In genomic region chr3:171974986-171975837, GRCh38 we compare ENCODE assay signal across 13 cellular contexts.
DNase-seq lines count a peak whose midpoint lies in the region; ATAC-seq and TF ChIP-seq lines count a peak whose summit lies in the region.
"Had no signal": no experiment of that assay in that cellular context is flagged by ENCODE, and none has a peak within 500 bp of the region (broad histone marks: within the 10 kb centered on the region; RNA-seq: fewer than 3 reads in every experiment).

No MANE protein-coding gene starts in this region.

- H3K4me1 Mint-ChIP-seq in naive thymus-derived CD4-positive, alpha-beta T cell = peaks cover under 1 to 4% (median under 1%) of the 10 kb centered on the region in 7 donors
- H3K4me1 Mint-ChIP-seq in Caco-2 (ENCODE audit: low read depth, unreplicated experiment) = no peaks in the 10 kb centered on the region

- peak overlapping the region in 10 of 11 experiments; percentile 62 to 87 (median 77); a peak in 20 of 22 replicates for H3K27ac ChIP-seq in BLaER1 treated with 17β-estradiol and CSF1 and Interleukin-3, amounts not matched to agents 10 nM and 100 nM
- H3K27ac ChIP-seq in brain microvascular endothelial cell (peak overlapping the region; percentile 21), Peyer's patch (peak overlapping the region in 1 of 4 donors; percentile 5)
- no peak overlapping the region for H3K27ac ChIP-seq in naive thymus-derived CD4-positive, alpha-beta T cell (ENCODE audit: low read depth, low read length)

- H4K20me1 ChIP-seq in BLaER1 treated with 17β-estradiol and CSF1 and Interleukin-3, amounts not matched to agents 10 nM and 100 nM = no peaks in the 10 kb centered on the region

- BruUV-seq in Caco-2 (replicated peaks; lab: Mats Ljungman, UMichigan) = no TSS peak

- POLR2A ChIA-PET in naive thymus-derived CD4-positive, alpha-beta T cell (lab: Charles Lee) = interaction anchor here (0.6 kb wide), 1 partner anchor 36 kb away, joined by 3 read pairs; no protein-coding TSS in a partner anchor
- POLR2A ChIA-PET in Caco-2 (lab: Charles Lee) = no interaction called here

- peak overlapping the region; percentile 69 to 87 (median 78) for H3K4me2 ChIP-seq in BLaER1 treated with 17β-estradiol and CSF1 and Interleukin-3, amounts not matched to agents 10 nM and 100 nM

- DNase-seq in NB4 (ENCODE audit: low read depth) (peak; percentile 97), brain microvascular endothelial cell (peak; percentile 65), DMS53 treated with DMSO at 0.1 percent for 48 hours (lab: John Stamatoyannopoulos, UW; ENCODE audit: unreplicated experiment) (no peak), Caco-2 (no peak), GOT3 (lab: John Stamatoyannopoulos, UW) (no peak), Peyer's patch (no peak)
- no peak for DNase-seq in naive thymus-derived CD4-positive, alpha-beta T cell
- DNase-seq: CD4-positive, CD25-positive, alpha-beta regulatory T cell; effector CD4-positive, alpha-beta T cell; NCI-H2107; ovary had no signal

- H3K9me3 ChIP-seq in BLaER1 treated with 17β-estradiol and CSF1 and Interleukin-3, amounts not matched to agents 10 nM and 100 nM (replicated peaks in 1 of 11) = peaks cover 0 to 12% (median 0%) of the 10 kb centered on the region in 11 experiments; a peak in 4 of 22 replicates
- no peaks in the 10 kb centered on the region for H3K9me3 ChIP-seq in naive thymus-derived CD4-positive, alpha-beta T cell (ENCODE audit: control insufficient read depth in 2 of 3, low read length in 3 of 3)
- no peaks in the 10 kb centered on the region for H3K9me3 ChIP-seq in Caco-2
- no peaks in the 10 kb centered on the region for H3K9me3 ChIP-seq in Peyer's patch
- H3K9me3 ChIP-seq: ovary had no signal

- in situ Hi-C loops in brain microvascular endothelial cell (cut with HindIII; ENCODE audit: low pct_ligation_motif_present, low sequenced_read_pairs) = no loop called here

- peaks cover 43 to 88% (median 72%) of the 10 kb centered on the region in 10 experiments for H3K4me1 ChIP-seq in BLaER1 treated with 17β-estradiol and CSF1 and Interleukin-3, amounts not matched to agents 10 nM and 100 nM
- H3K4me1 ChIP-seq in naive thymus-derived CD4-positive, alpha-beta T cell (ENCODE audit: control insufficient read depth in 2 of 2, insufficient read depth in 2 of 2, low read length in 2 of 2) = peaks cover 0 to under 1% of the 10 kb centered on the region in 2 donors
- H3K4me1 ChIP-seq in Caco-2 (no peaks in the 10 kb centered on the region), Peyer's patch (no peaks in the 10 kb centered on the region)

- H3K27ac Mint-ChIP-seq in naive thymus-derived CD4-positive, alpha-beta T cell = no peak overlapping the region
- H3K27ac Mint-ChIP-seq in Caco-2 (ENCODE audit: unreplicated experiment) = no peak overlapping the region
- H3K27ac Mint-ChIP-seq: CD4-positive, CD25-positive, alpha-beta regulatory T cell had no signal

- no peak for TF ChIP-seq CTCF in NB4 (IDR thresholded peaks at IDR 0.05; ENCODE audit: low read depth, low read length)
- TF ChIP-seq CTCF in brain microvascular endothelial cell (IDR thresholded peaks at IDR 0.05; ENCODE audit: low read depth, low read length, missing control alignments) = no peak
- no peak for TF ChIP-seq CTCF in Caco-2 (IDR thresholded peaks at IDR 0.05; ENCODE audit: insufficient read depth in 1 of 2, low read depth in 1 of 2, low read length in 1 of 2, severe bottlenecking in 1 of 2, unreplicated experiment in 1 of 2)
- TF ChIP-seq CTCF in Peyer's patch (IDR thresholded peaks at IDR 0.05) = no peak

- H3K9ac ChIP-seq in BLaER1 treated with 17β-estradiol and CSF1 and Interleukin-3, amounts not matched to agents 10 nM and 100 nM = peak overlapping the region in 9 of 11 experiments; percentile 21 to 74 (median 63); a peak in 15 of 22 replicates

- H3K4me3 Mint-ChIP-seq in naive thymus-derived CD4-positive, alpha-beta T cell = no peak overlapping the region
- H3K4me3 Mint-ChIP-seq in Caco-2 (ENCODE audit: unreplicated experiment) = no peak overlapping the region
- H3K4me3 Mint-ChIP-seq: CD4-positive, CD25-positive, alpha-beta regulatory T cell had no signal

- intact Hi-C loops in naive thymus-derived CD4-positive, alpha-beta T cell (cut with micrococcal nuclease) = no loop called here
- intact Hi-C loops in Caco-2 (cut with micrococcal nuclease; ENCODE audit: unreplicated experiment) = no loop called here

- H3K36me3 ChIP-seq in BLaER1 treated with 17β-estradiol and CSF1 and Interleukin-3, amounts not matched to agents 10 nM and 100 nM = no peaks in the 10 kb centered on the region
- H3K36me3 ChIP-seq in brain microvascular endothelial cell (replicated peaks) = no peaks in the 10 kb centered on the region
- H3K36me3 ChIP-seq in naive thymus-derived CD4-positive, alpha-beta T cell (ENCODE audit: control insufficient read depth in 2 of 3, insufficient read depth in 3 of 3, low read length in 3 of 3) = no peaks in the 10 kb centered on the region
- no peaks in the 10 kb centered on the region for H3K36me3 ChIP-seq in Caco-2 (ENCODE audit: control insufficient read depth, insufficient read depth, low read length)
- no peaks in the 10 kb centered on the region for H3K36me3 ChIP-seq in Peyer's patch
- H3K36me3 ChIP-seq: ovary had no signal

- no peaks in the 10 kb centered on the region for H3K27me3 Mint-ChIP-seq in naive thymus-derived CD4-positive, alpha-beta T cell
- no peaks in the 10 kb centered on the region for H3K27me3 Mint-ChIP-seq in Caco-2 (ENCODE audit: insufficient read depth, unreplicated experiment)
- H3K27me3 Mint-ChIP-seq: CD4-positive, CD25-positive, alpha-beta regulatory T cell had no signal

- CTCF ChIA-PET in naive thymus-derived CD4-positive, alpha-beta T cell (lab: Charles Lee) = no interaction called here
- CTCF ChIA-PET in Caco-2 (lab: Charles Lee) = no interaction called here

- ATAC-seq in naive thymus-derived CD4-positive, alpha-beta T cell = peak; percentile 45
- ATAC-seq: HepG2 had no signal

- TF ChIP-seq POLR2A in NB4 (IDR thresholded peaks at IDR 0.05; ENCODE audit: extremely low read depth, insufficient read length) (peak; percentile 19), Peyer's patch (IDR thresholded peaks at IDR 0.05) (no peak)

- H3K27me3 ChIP-seq in BLaER1 treated with 17β-estradiol and CSF1 and Interleukin-3, amounts not matched to agents 10 nM and 100 nM = no peaks in the 10 kb centered on the region
- no peaks in the 10 kb centered on the region for H3K27me3 ChIP-seq in brain microvascular endothelial cell (replicated peaks)
- H3K27me3 ChIP-seq in naive thymus-derived CD4-positive, alpha-beta T cell (ENCODE audit: control insufficient read depth in 2 of 2, insufficient read depth in 2 of 2, low read length in 2 of 2) = peaks cover 0 to 2% of the 10 kb centered on the region in 2 donors
- no peaks in the 10 kb centered on the region for H3K27me3 ChIP-seq in Caco-2 (replicated peaks; ENCODE audit: control insufficient read depth, insufficient read depth, low read length)
- no peaks in the 10 kb centered on the region for H3K27me3 ChIP-seq in Peyer's patch
- H3K27me3 ChIP-seq: ovary had no signal

- peaks cover 0 to 4% (median 0%) of the 10 kb centered on the region in 11 donors for H3K9me3 Mint-ChIP-seq in naive thymus-derived CD4-positive, alpha-beta T cell
- no peaks in the 10 kb centered on the region for H3K9me3 Mint-ChIP-seq in Caco-2 (ENCODE audit: unreplicated experiment)

- peak overlapping the region in 1 of 10 experiments; percentile 22; a peak in 2 of 20 replicates for H3K4me3 ChIP-seq in BLaER1 treated with 17β-estradiol and CSF1 and Interleukin-3, amounts not matched to agents 10 nM and 100 nM
- H3K4me3 ChIP-seq in NB4 (ENCODE audit: low read depth, low read length) (peak overlapping the region; percentile 51), brain microvascular endothelial cell (ENCODE audit: low read depth, low read length) (no peak overlapping the region), Caco-2 (ENCODE audit: low read depth, low read length) (no peak overlapping the region), Peyer's patch (no peak overlapping the region)
- no peak overlapping the region for H3K4me3 ChIP-seq in naive thymus-derived CD4-positive, alpha-beta T cell (ENCODE audit: low read length)
- H3K4me3 ChIP-seq: ovary had no signal

- no peaks in the 10 kb centered on the region for H3K36me3 Mint-ChIP-seq in naive thymus-derived CD4-positive, alpha-beta T cell
- H3K36me3 Mint-ChIP-seq in Caco-2 (ENCODE audit: insufficient read depth, unreplicated experiment) = no peaks in the 10 kb centered on the region
- H3K36me3 Mint-ChIP-seq: CD4-positive, CD25-positive, alpha-beta regulatory T cell had no signal

Comparison
In these comparisons a context has a peak if more than half of its experiments do, and no peak if none do; other contexts are left out.
1. DNase-seq: peak in NB4 (single experiment) and brain microvascular endothelial cell (single experiment); none in naive thymus-derived CD4-positive, alpha-beta T cell (0 of 9), DMS53 treated with DMSO at 0.1 percent for 48 hours (single experiment), Caco-2 (0 of 2), GOT3 (single experiment) and Peyer's patch (0 of 3).